ENCODE assay signal across 10 cellular contexts in genomic region chr4:576991-577498, GRCh38. TPM values are rescaled to one million over a fixed set of nuclear protein-coding genes. Genes with fewer than 3 reads are reported as not detected.
DNase-seq lines count a peak whose midpoint lies in the region; ATAC-seq and TF ChIP-seq lines count a peak whose summit lies in the region.
"Had no signal": no experiment of that assay in that cellular context is flagged by ENCODE, and none has a peak within 500 bp of the region (broad histone marks: within the 10 kb centered on the region; RNA-seq: fewer than 3 reads in every experiment).

No MANE protein-coding gene starts in this region.

- intact Hi-C loops in activated T-helper 1 cell treated with anti-CD3 and anti-CD28 coated beads, Interleukin-12 subunit alpha, Interleukin-12 subunit beta, Interleukin-2, Interleukin-4 antibody, amounts not matched to agents 30 ng/mL and 10 ng/mL and 1 ng/mL, durations not matched to agents 14 hours and 24 hours and 36 hours (cut with micrococcal nuclease), result loop anchor here (5.0 kb wide), 1 partner anchor 830 kb away; the partner anchor contains the start of gene NKX1-1
- intact Hi-C loops in body of pancreas (cut with DNase I), result no loop called here

- ATAC-seq in body of pancreas, result no peak

- H3K36me3 Mint-ChIP-seq in activated T-helper 1 cell treated with anti-CD3 and anti-CD28 coated beads, Interleukin-12 subunit alpha, Interleukin-12 subunit beta, Interleukin-2, Interleukin-4 antibody, amounts not matched to agents 30 ng/mL and 10 ng/mL and 1 ng/mL, durations not matched to agents 14 hours and 24 hours and 36 hours (ENCODE audit: low read depth), result peaks cover 1% of the 10 kb centered on the region

- no peak for TF ChIP-seq POLR2A in body of pancreas (IDR thresholded peaks at IDR 0.05)

- peaks cover 42% of the 10 kb centered on the region for H3K27me3 Mint-ChIP-seq in activated T-helper 1 cell treated with anti-CD3 and anti-CD28 coated beads, Interleukin-12 subunit alpha, Interleukin-12 subunit beta, Interleukin-2, Interleukin-4 antibody, amounts not matched to agents 30 ng/mL and 10 ng/mL and 1 ng/mL, durations not matched to agents 14 hours and 24 hours and 36 hours (ENCODE audit: insufficient read depth)

- peaks cover 4% of the 10 kb centered on the region for H3K4me1 Mint-ChIP-seq in activated T-helper 1 cell treated with anti-CD3 and anti-CD28 coated beads, Interleukin-12 subunit alpha, Interleukin-12 subunit beta, Interleukin-2, Interleukin-4 antibody, amounts not matched to agents 30 ng/mL and 10 ng/mL and 1 ng/mL, durations not matched to agents 14 hours and 24 hours and 36 hours (ENCODE audit: low read depth)

- TF ChIP-seq CTCF in AG04449 (IDR thresholded peaks at IDR 0.05; ENCODE audit: insufficient read depth, low read length, missing control alignments) (no peak), body of pancreas (IDR thresholded peaks at IDR 0.05) (no peak)

- DNase-seq in AG04449 (ENCODE audit: low read depth, low spot score), result no peak
- DNase-seq in G401 (ENCODE audit: low spot score), result peak; percentile 47
- DNase-seq in activated T-helper 1 cell treated with anti-CD3 and anti-CD28 coated beads, Interleukin-12 subunit alpha, Interleukin-12 subunit beta, Interleukin-2, Interleukin-4 antibody, amounts not matched to agents 30 ng/mL and 10 ng/mL and 1 ng/mL, durations not matched to agents 14 hours and 24 hours and 36 hours (ENCODE audit: low spot score), result no peak
- DNase-seq in body of pancreas, result no peak
- no peak for DNase-seq in DMS79 treated with DMSO at 0.1 percent for 48 hours (lab: John Stamatoyannopoulos, UW)
- DNase-seq in inferior parietal cortex (ENCODE audit: extremely low spot score), result no peak
- no peak for DNase-seq in activated CD4-positive, CD25-positive, alpha-beta regulatory T cell treated with anti-CD3 and anti-CD28 coated beads, Interleukin-2, amount 50 U/mL, for 72 hours
- DNase-seq: OCI-M1 had no signal

- CTCF ChIA-PET in AG04449 (lab: Yijun Ruan, JAX), result no interaction called here

- H3K4me3 ChIP-seq in AG04449 (ENCODE audit: low read depth, low read length) (peak overlapping the region; percentile 15; the same call in 1 of the 2 replicates), body of pancreas (no peak overlapping the region)

- H3K9me3 Mint-ChIP-seq in activated T-helper 1 cell treated with anti-CD3 and anti-CD28 coated beads, Interleukin-12 subunit alpha, Interleukin-12 subunit beta, Interleukin-2, Interleukin-4 antibody, amounts not matched to agents 30 ng/mL and 10 ng/mL and 1 ng/mL, durations not matched to agents 14 hours and 24 hours and 36 hours, result peaks cover 22% of the 10 kb centered on the region

- peak overlapping the region; percentile 58 for H3K27ac Mint-ChIP-seq in activated T-helper 1 cell treated with anti-CD3 and anti-CD28 coated beads, Interleukin-12 subunit alpha, Interleukin-12 subunit beta, Interleukin-2, Interleukin-4 antibody, amounts not matched to agents 30 ng/mL and 10 ng/mL and 1 ng/mL, durations not matched to agents 14 hours and 24 hours and 36 hours

- in situ Hi-C loops in G401 (cut with HindIII; ENCODE audit: low sequenced_read_pairs), result no loop called here

- POLR2A ChIA-PET in AG04449 (lab: Yijun Ruan, JAX), result no interaction called here

- peaks cover 6% of the 10 kb centered on the region for H3K4me1 ChIP-seq in body of pancreas

- H3K27ac ChIP-seq in layer of hippocampus (ENCODE audit: low read depth, low read length), result peak overlapping the region; percentile 30
- no peak overlapping the region for H3K27ac ChIP-seq in body of pancreas

- no peaks in the 10 kb centered on the region for H3K36me3 ChIP-seq in body of pancreas (replicated peaks in 1 of 2; ENCODE audit: insufficient read depth in 1 of 2, low read depth in 2 of 2)

- peaks cover 16% of the 10 kb centered on the region for H3K27me3 ChIP-seq in layer of hippocampus (ENCODE audit: control insufficient read depth, insufficient read depth, low read length)
- peaks cover 0 to 15% of the 10 kb centered on the region in 2 donors for H3K27me3 ChIP-seq in body of pancreas

- H3K4me3 Mint-ChIP-seq in activated T-helper 1 cell treated with anti-CD3 and anti-CD28 coated beads, Interleukin-12 subunit alpha, Interleukin-12 subunit beta, Interleukin-2, Interleukin-4 antibody, amounts not matched to agents 30 ng/mL and 10 ng/mL and 1 ng/mL, durations not matched to agents 14 hours and 24 hours and 36 hours, result peak overlapping the region; percentile 19

- 2 to 4% methylated on average over 21 to 37 of the region's 37 CpGs for WGBS in body of pancreas, 2 donors

- no peaks in the 10 kb centered on the region for H3K9me3 ChIP-seq in body of pancreas

RNA-seq across cellular contexts. Expression of gene TMEM271, which starts 0.9 kb away (rescaled TPM):
- 5.4 and 17.9 TPM in 2 replicates for total RNA-seq in G401 (2014; rRNA removed; shearing (Covaris generic))
- total RNA-seq in activated T-helper 1 cell treated with anti-CD3 and anti-CD28 coated beads, Interleukin-12 subunit alpha, Interleukin-12 subunit beta, Interleukin-2, Interleukin-4 antibody, amounts not matched to agents 30 ng/mL and 10 ng/mL and 1 ng/mL, durations not matched to agents 14 hours and 24 hours and 36 hours, result not detected in 2 replicates
- total RNA-seq in body of pancreas, result not detected
- total RNA-seq: endothelial cell of umbilical vein had no signal

RNA-seq across cellular contexts. Expression of gene PDE6B, which starts 48.3 kb away (rescaled TPM):
- total RNA-seq in G401 (2014; rRNA removed; shearing (Covaris generic)), result 1.0 TPM in 1 of 2 replicates, not detected in the other
- total RNA-seq in activated T-helper 1 cell treated with anti-CD3 and anti-CD28 coated beads, Interleukin-12 subunit alpha, Interleukin-12 subunit beta, Interleukin-2, Interleukin-4 antibody, amounts not matched to agents 30 ng/mL and 10 ng/mL and 1 ng/mL, durations not matched to agents 14 hours and 24 hours and 36 hours, result 9.8 and 10.1 TPM in 2 replicates
- under 1 TPM in 1 of 2 donors, not detected in 1; 0.26 TPM for total RNA-seq in body of pancreas
